ENCODE assay signal across 9 cellular contexts in genomic region chr17:44820631-44821196, GRCh38. TPM values are rescaled to one million over a fixed set of nuclear protein-coding genes. Genes with fewer than 3 reads are reported as not detected.
DNase-seq lines count a peak whose midpoint lies in the region; ATAC-seq and TF ChIP-seq lines count a peak whose summit lies in the region.
"Had no signal": no experiment of that assay in that cellular context is flagged by ENCODE, and none has a peak within 500 bp of the region (broad histone marks: within the 10 kb centered on the region; RNA-seq: fewer than 3 reads in every experiment).

No MANE protein-coding gene starts in this region.

- peaks cover 2% of the 10 kb centered on the region for H3K4me1 ChIP-seq in right cardiac atrium (ENCODE audit: control insufficient read depth, insufficient read depth, low read length)

- H3K27me3 ChIP-seq in right cardiac atrium (ENCODE audit: control insufficient read depth, insufficient read depth) = no peaks in the 10 kb centered on the region

- H3K27ac ChIP-seq in right cardiac atrium (ENCODE audit: low read length) = peak overlapping the region; percentile 52

- no peak for TF ChIP-seq POLR2A in NB4 (IDR thresholded peaks at IDR 0.05; ENCODE audit: extremely low read depth, insufficient read length)

- intact Hi-C loops in right cardiac atrium (cut with DNase I) = no loop called here

- no peak for ATAC-seq in right cardiac atrium
- ATAC-seq in GM21576 (IDR thresholded peaks at IDR 0.05; ENCODE audit: unreplicated experiment) = no peak
- ATAC-seq in GM19035 (IDR thresholded peaks at IDR 0.05; ENCODE audit: unreplicated experiment) = no peak
- ATAC-seq in GM19395 (IDR thresholded peaks at IDR 0.05; ENCODE audit: unreplicated experiment) = no peak

- TF ChIP-seq CTCF in AG09309 (IDR thresholded peaks at IDR 0.05; ENCODE audit: control insufficient read depth, insufficient read depth, low read depth, low read length, missing control alignments) (no peak), NB4 (IDR thresholded peaks at IDR 0.05; ENCODE audit: low read depth, low read length) (no peak)

- no peak overlapping the region for H3K4me3 ChIP-seq in AG09309 (ENCODE audit: control insufficient read depth, low read depth, low read length)
- no peak overlapping the region for H3K4me3 ChIP-seq in NB4 (ENCODE audit: low read depth, low read length)
- no peak overlapping the region for H3K4me3 ChIP-seq in right cardiac atrium (ENCODE audit: low read length)

- no peaks in the 10 kb centered on the region for H3K9me3 ChIP-seq in right cardiac atrium (ENCODE audit: control insufficient read depth, low read length)

- WGBS in right cardiac atrium = 36% methylated on average over 7 of the region's 7 CpGs

- DNase-seq in AG09309 (ENCODE audit: low read depth) (peak; percentile 62), NB4 (ENCODE audit: low read depth) (peak; percentile 33), RPMI7951 (ENCODE audit: low read depth) (peak; percentile 88), right cardiac atrium (no peak), occipital lobe (lab: John Stamatoyannopoulos, UW) (no peak)

RNA-seq across cellular contexts. Expression of gene GJC1, which starts 9.4 kb away (rescaled TPM):
- 16.3 and 19.3 TPM in 2 replicates for total RNA-seq in RPMI7951 (2014; rRNA removed; shearing (Covaris generic))
- total RNA-seq in right cardiac atrium (10 to 100 TPM; 35.2 to 64.0 (median 48.5) TPM), occipital lobe (81.3 TPM)
- polyA plus RNA-seq in right cardiac atrium = 20.8 TPM

RNA-seq across cellular contexts. Expression of gene HIGD1B, which starts 27.0 kb away (rescaled TPM):
- total RNA-seq in RPMI7951 (2014; rRNA removed; shearing (Covaris generic)) = not detected in 2 replicates
- total RNA-seq in right cardiac atrium (1 to 10 TPM; 1.6 to 5.5 (median 3.6) TPM), occipital lobe (3.7 TPM)
- polyA plus RNA-seq in right cardiac atrium = 10.3 TPM
- total RNA-seq: liver had no signal

Comparison
In these comparisons a context has a peak if more than half of its experiments do, and no peak if none do; other contexts are left out.
1. DNase-seq: peak in AG09309 (single experiment), NB4 (single experiment) and RPMI7951 (single experiment); none in right cardiac atrium (0 of 3) and occipital lobe (single experiment).